20 cellular contexts compared by ENCODE assay signal in the genomic region with DNA sequence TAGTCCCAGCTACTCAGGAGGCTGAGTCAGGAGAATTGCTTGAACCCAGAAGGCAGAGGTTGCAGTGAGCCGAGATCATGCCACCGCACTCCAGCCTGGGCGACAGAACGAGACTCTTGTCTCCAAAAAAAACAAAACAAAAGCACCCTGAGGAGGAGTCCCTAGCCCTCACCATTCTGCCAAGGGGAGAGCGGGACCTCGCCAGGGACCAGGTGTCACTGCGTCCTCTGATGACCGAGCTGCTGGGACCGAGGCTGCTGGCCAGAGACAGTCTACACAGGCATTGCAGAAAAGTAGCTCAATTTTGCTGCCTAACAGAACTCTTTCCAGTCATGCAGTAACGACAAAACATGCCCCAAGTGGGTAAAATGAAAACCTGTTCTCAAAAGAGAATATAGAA. TPM values are rescaled to one million over a fixed set of nuclear protein-coding genes. Genes with fewer than 3 reads are reported as not detected.
A peak's percentile ranks its signal among the peaks of the same experiment; 100 is the strongest.
DNase-seq lines count a peak whose midpoint lies in the region; ATAC-seq and TF ChIP-seq lines count a peak whose summit lies in the region.
"Had no signal": no experiment of that assay in that cellular context is flagged by ENCODE, and none has a peak within 500 bp of the region (broad histone marks: within the 10 kb centered on the region; RNA-seq: fewer than 3 reads in every experiment).

No MANE protein-coding gene starts in this region.

- peaks cover 96% of the 10 kb centered on the region for H3K4me1 Mint-ChIP-seq in activated naive CD4-positive, alpha-beta T cell treated with anti-CD3 and anti-CD28 coated beads for 36 hours (ENCODE audit: low read depth)

- intact Hi-C loops in activated naive CD4-positive, alpha-beta T cell treated with anti-CD3 and anti-CD28 coated beads for 36 hours (cut with micrococcal nuclease): no loop called here
- intact Hi-C loops in gastrocnemius medialis (cut with DNase I; ENCODE audit: low total_unique reads): no loop called here
- intact Hi-C loops in left colon (cut with DNase I, micrococcal nuclease): no loop called here

- H3K4me1 ChIP-seq in gastrocnemius medialis: peaks cover 36 to 44% of the 10 kb centered on the region in 2 donors
- H3K4me1 ChIP-seq: uterus had no signal

- no peak for DNase-seq in activated naive CD4-positive, alpha-beta T cell treated with anti-CD3 and anti-CD28 coated beads for 36 hours
- no peak for DNase-seq in activated naive CD4-positive, alpha-beta T cell (lab: John Stamatoyannopoulos, UW)
- DNase-seq in RWPE1 (ENCODE audit: low spot score): no peak
- DNase-seq in cerebellar cortex (ENCODE audit: low spot score): peak; percentile 76
- DNase-seq in gastrocnemius medialis: no peak
- no peak for DNase-seq in SHP77 (lab: John Stamatoyannopoulos, UW)
- DNase-seq in left colon: no peak
- no peak for DNase-seq in NCI-H1092 treated with DMSO at 0.1 percent for 48 hours (lab: John Stamatoyannopoulos, UW)
- DNase-seq: anterior cingulate cortex; central memory CD4-positive, alpha-beta T cell; DMS 273 treated with DMSO at 0.1 percent for 48 hours; NCI-H1092; NCI-H1930; NCI-H2227 treated with DMSO at 0.1 percent for 48 hours; NCI-H774; SHP77 treated with DMSO at 0.1 percent for 48 hours; uterus had no signal

- H3K4me3 ChIP-seq in gastrocnemius medialis: no peak overlapping the region
- H3K4me3 ChIP-seq: suprapubic skin, uterus had no signal

- ATAC-seq in gastrocnemius medialis (peak; percentile 59 to 77), left colon (no peak)

- no peaks in the 10 kb centered on the region for H3K9me3 Mint-ChIP-seq in activated naive CD4-positive, alpha-beta T cell treated with anti-CD3 and anti-CD28 coated beads for 36 hours

- CTCF ChIA-PET in activated naive CD4-positive, alpha-beta T cell treated with anti-CD3 and anti-CD28 coated beads for 36 hours (lab: Charles Lee): interaction anchor here (1.0 kb wide), 1 partner anchor 9 kb away, joined by 4 read pairs; no protein-coding TSS in a partner anchor
- CTCF ChIA-PET in RWPE1 (lab: Yijun Ruan, JAX): interaction anchor here (0.7 kb wide), 1 partner anchor 15 kb away, joined by 3 read pairs; no protein-coding TSS in a partner anchor

- in situ Hi-C loops in gastrocnemius medialis (cut with MboI; ENCODE audit: low sequenced_read_pairs in 4 of 4): no loop called here

- no peaks in the 10 kb centered on the region for H3K27me3 ChIP-seq in gastrocnemius medialis
- H3K27me3 ChIP-seq: suprapubic skin, uterus had no signal

- no peak for TF ChIP-seq POLR2A in gastrocnemius medialis (IDR thresholded peaks at IDR 0.05)

- no peaks in the 10 kb centered on the region for H3K9me3 ChIP-seq in gastrocnemius medialis
- H3K9me3 ChIP-seq: suprapubic skin, uterus had no signal

- H3K27ac Mint-ChIP-seq in activated naive CD4-positive, alpha-beta T cell treated with anti-CD3 and anti-CD28 coated beads for 36 hours: peak overlapping the region; percentile 53

- H3K36me3 Mint-ChIP-seq in activated naive CD4-positive, alpha-beta T cell treated with anti-CD3 and anti-CD28 coated beads for 36 hours (ENCODE audit: low read depth): peaks cover 46% of the 10 kb centered on the region

- no peaks in the 10 kb centered on the region for H3K36me3 ChIP-seq in gastrocnemius medialis
- H3K36me3 ChIP-seq: uterus had no signal

- H3K27ac ChIP-seq in RWPE1 (peak overlapping the region; percentile 34), gastrocnemius medialis (peak overlapping the region in 2 of 4 donors; percentile 40 to 64)
- H3K27ac ChIP-seq: C4-2B, HL-60, suprapubic skin, uterus had no signal

- H3K27me3 Mint-ChIP-seq in activated naive CD4-positive, alpha-beta T cell treated with anti-CD3 and anti-CD28 coated beads for 36 hours (ENCODE audit: low read depth): no peaks in the 10 kb centered on the region

- H3K4me3 Mint-ChIP-seq in activated naive CD4-positive, alpha-beta T cell treated with anti-CD3 and anti-CD28 coated beads for 36 hours: no peak overlapping the region

- TF ChIP-seq CTCF in RWPE1 (conservative IDR thresholded peaks at IDR 0.05; ENCODE audit: low read depth) (no peak), gastrocnemius medialis (IDR thresholded peaks at IDR 0.05 in 4 of 5, conservative IDR thresholded peaks at IDR 0.05 in 1 of 5) (no peak)

- POLR2A ChIA-PET in RWPE1 (lab: Yijun Ruan, JAX; ENCODE audit: low non-redundant PET): no interaction called here

RNA-seq across cellular contexts. Expression of gene NCK2, which starts 18.4 kb away (rescaled TPM):
- total RNA-seq in activated naive CD4-positive, alpha-beta T cell treated with anti-CD3 and anti-CD28 coated beads for 36 hours: 100 to 1,000 TPM; 106 to 113 TPM
- total RNA-seq in gastrocnemius medialis: 10 to 100 TPM; 46.7 to 86.1 (median 57.9) TPM
- 10 to 100 TPM; 51.8 to 76.6 TPM for total RNA-seq in left colon
